ENCODE assay signal across 17 cellular contexts in genomic region chr9:303502-303901, GRCh38.
DNase-seq lines count a peak whose midpoint lies in the region; ATAC-seq and FAIRE-seq lines count a peak whose summit lies in the region.
"Had no signal": no experiment of that assay in that cellular context is flagged by ENCODE, and none has a peak within 500 bp of the region (broad histone marks: within the 10 kb centered on the region; RNA-seq: fewer than 3 reads in every experiment).

No MANE protein-coding gene starts in this region.

- no peak for DNase-seq in activated CD4-positive, alpha-beta T cell treated with anti-CD3 and anti-CD28 coated beads for 36 hours
- no peak for DNase-seq in activated CD4-positive, alpha-beta T cell treated with anti-CD3 and anti-CD28 coated beads, Interleukin-2, amount 50 U/mL, for 1 hour
- DNase-seq in CD4-positive, CD25-positive, alpha-beta regulatory T cell: no peak
- no peak for DNase-seq in naive thymus-derived CD4-positive, alpha-beta T cell
- DNase-seq in anterior cingulate cortex (lab: John Stamatoyannopoulos, UW) (no peak), urothelium cell line (ENCODE audit: low spot score) (no peak)
- DNase-seq: DMS53, H9, NCI-H1417 treated with DMSO at 0.1 percent for 48 hours, NCI-H1930, NCI-H526 treated with DMSO at 0.1 percent for 48 hours, Right ventricle myocardium superior had no signal

- no peak overlapping the region for H3K4me3 ChIP-seq in CD4-positive, CD25-positive, alpha-beta regulatory T cell (ENCODE audit: low read depth, low read length)
- no peak overlapping the region for H3K4me3 ChIP-seq in naive thymus-derived CD4-positive, alpha-beta T cell (ENCODE audit: low read length)

- peak overlapping the region; percentile 53 for H3K27ac Mint-ChIP-seq in activated CD4-positive, alpha-beta T cell treated with anti-CD3 and anti-CD28 coated beads for 36 hours
- peak overlapping the region; percentile 72 to 83 (median 77) for H3K27ac Mint-ChIP-seq in CD4-positive, CD25-positive, alpha-beta regulatory T cell
- peak overlapping the region; percentile 28 for H3K27ac Mint-ChIP-seq in activated T-helper 17 cell treated with anti-CD3 and anti-CD28 coated beads, Interleukin-2, amount 50 U/mL, for 72 hours
- peak overlapping the region in 5 of 9 donors; percentile 10 to 76 (median 67) for H3K27ac Mint-ChIP-seq in naive thymus-derived CD4-positive, alpha-beta T cell
- H3K27ac Mint-ChIP-seq: B cell had no signal

- H3K36me3 ChIP-seq in CD4-positive, CD25-positive, alpha-beta regulatory T cell (ENCODE audit: control insufficient read depth, insufficient read depth, low read length): peaks cover 77% of the 10 kb centered on the region
- H3K36me3 ChIP-seq in naive thymus-derived CD4-positive, alpha-beta T cell (ENCODE audit: control insufficient read depth in 2 of 3, insufficient read depth in 3 of 3, low read length in 3 of 3): peaks cover 12 to 75% (median 29%) of the 10 kb centered on the region in 3 experiments

- no peak overlapping the region for H3K4me3 Mint-ChIP-seq in activated CD4-positive, alpha-beta T cell treated with anti-CD3 and anti-CD28 coated beads for 36 hours
- H3K4me3 Mint-ChIP-seq in CD4-positive, CD25-positive, alpha-beta regulatory T cell: no peak overlapping the region
- no peak overlapping the region for H3K4me3 Mint-ChIP-seq in activated T-helper 17 cell treated with anti-CD3 and anti-CD28 coated beads, Interleukin-2, amount 50 U/mL, for 72 hours
- H3K4me3 Mint-ChIP-seq in naive thymus-derived CD4-positive, alpha-beta T cell: no peak overlapping the region
- H3K4me3 Mint-ChIP-seq: B cell, H9 had no signal

- H3K9me3 Mint-ChIP-seq in activated CD4-positive, alpha-beta T cell treated with anti-CD3 and anti-CD28 coated beads for 36 hours (ENCODE audit: low read depth): no peaks in the 10 kb centered on the region
- H3K9me3 Mint-ChIP-seq in CD4-positive, CD25-positive, alpha-beta regulatory T cell: no peaks in the 10 kb centered on the region
- H3K9me3 Mint-ChIP-seq in activated T-helper 17 cell treated with anti-CD3 and anti-CD28 coated beads, Interleukin-2, amount 50 U/mL, for 72 hours: no peaks in the 10 kb centered on the region
- H3K9me3 Mint-ChIP-seq in naive thymus-derived CD4-positive, alpha-beta T cell: no peaks in the 10 kb centered on the region

- no peak for ATAC-seq in activated CD4-positive, alpha-beta T cell treated with anti-CD3 and anti-CD28 coated beads for 36 hours
- ATAC-seq in CD4-positive, CD25-positive, alpha-beta regulatory T cell (ENCODE audit: low read depth in 2 of 2): no peak
- ATAC-seq in activated T-helper 17 cell treated with anti-CD3 and anti-CD28 coated beads, Interleukin-2, amount 50 U/mL, for 72 hours (replicated peaks): no peak
- no peak for ATAC-seq in naive thymus-derived CD4-positive, alpha-beta T cell
- no peak for ATAC-seq in HG03108 (IDR thresholded peaks at IDR 0.05; ENCODE audit: unreplicated experiment)

- no peaks in the 10 kb centered on the region for H3K4me1 ChIP-seq in CD4-positive, CD25-positive, alpha-beta regulatory T cell (ENCODE audit: control insufficient read depth, insufficient read depth, low read length, poor library complexity, severe bottlenecking)
- H3K4me1 ChIP-seq in naive thymus-derived CD4-positive, alpha-beta T cell (ENCODE audit: control insufficient read depth in 2 of 2, insufficient read depth in 2 of 2, low read length in 2 of 2): no peaks in the 10 kb centered on the region

- peak overlapping the region; percentile 74 for H3K27ac ChIP-seq in CD4-positive, CD25-positive, alpha-beta regulatory T cell (ENCODE audit: insufficient read depth, low read length, poor library complexity, severe bottlenecking)
- H3K27ac ChIP-seq in naive thymus-derived CD4-positive, alpha-beta T cell (ENCODE audit: low read depth, low read length): no peak overlapping the region

- POLR2A ChIA-PET in activated CD4-positive, alpha-beta T cell treated with anti-CD3 and anti-CD28 coated beads for 36 hours (lab: Charles Lee): no interaction called here
- POLR2A ChIA-PET in naive thymus-derived CD4-positive, alpha-beta T cell (lab: Charles Lee): no interaction called here

- no peaks in the 10 kb centered on the region for H3K27me3 ChIP-seq in CD4-positive, CD25-positive, alpha-beta regulatory T cell (ENCODE audit: control insufficient read depth, insufficient read depth, low read length)
- no peaks in the 10 kb centered on the region for H3K27me3 ChIP-seq in naive thymus-derived CD4-positive, alpha-beta T cell (ENCODE audit: control insufficient read depth in 2 of 2, insufficient read depth in 2 of 2, low read length in 2 of 2)

- peaks cover 63% of the 10 kb centered on the region for H3K36me3 Mint-ChIP-seq in activated CD4-positive, alpha-beta T cell treated with anti-CD3 and anti-CD28 coated beads for 36 hours (ENCODE audit: low read depth)
- H3K36me3 Mint-ChIP-seq in CD4-positive, CD25-positive, alpha-beta regulatory T cell: peaks cover 51% of the 10 kb centered on the region
- peaks cover 98% of the 10 kb centered on the region for H3K36me3 Mint-ChIP-seq in activated T-helper 17 cell treated with anti-CD3 and anti-CD28 coated beads, Interleukin-2, amount 50 U/mL, for 72 hours (ENCODE audit: low read depth)
- H3K36me3 Mint-ChIP-seq in naive thymus-derived CD4-positive, alpha-beta T cell: peaks cover 20 to 60% (median 40%) of the 10 kb centered on the region in 5 donors

- CTCF ChIA-PET in activated CD4-positive, alpha-beta T cell treated with anti-CD3 and anti-CD28 coated beads for 36 hours (lab: Charles Lee): interaction anchor here (1.1 kb wide), 1 partner anchor 96 kb away, joined by 3 read pairs; no protein-coding TSS in a partner anchor
- CTCF ChIA-PET in naive thymus-derived CD4-positive, alpha-beta T cell (lab: Charles Lee): no interaction called here

- H3K9me3 ChIP-seq in CD4-positive, CD25-positive, alpha-beta regulatory T cell (ENCODE audit: control insufficient read depth in 2 of 2, low read length in 2 of 2): no peaks in the 10 kb centered on the region
- no peaks in the 10 kb centered on the region for H3K9me3 ChIP-seq in naive thymus-derived CD4-positive, alpha-beta T cell (ENCODE audit: control insufficient read depth in 2 of 3, low read length in 3 of 3)

- H3K27me3 Mint-ChIP-seq in activated CD4-positive, alpha-beta T cell treated with anti-CD3 and anti-CD28 coated beads for 36 hours: no peaks in the 10 kb centered on the region
- no peaks in the 10 kb centered on the region for H3K27me3 Mint-ChIP-seq in CD4-positive, CD25-positive, alpha-beta regulatory T cell
- H3K27me3 Mint-ChIP-seq in activated T-helper 17 cell treated with anti-CD3 and anti-CD28 coated beads, Interleukin-2, amount 50 U/mL, for 72 hours: no peaks in the 10 kb centered on the region
- no peaks in the 10 kb centered on the region for H3K27me3 Mint-ChIP-seq in naive thymus-derived CD4-positive, alpha-beta T cell
- H3K27me3 Mint-ChIP-seq: B cell had no signal

- H3K4me1 Mint-ChIP-seq in activated CD4-positive, alpha-beta T cell treated with anti-CD3 and anti-CD28 coated beads for 36 hours: peaks cover 20% of the 10 kb centered on the region
- H3K4me1 Mint-ChIP-seq in CD4-positive, CD25-positive, alpha-beta regulatory T cell: peaks cover 32 to 60% (median 40%) of the 10 kb centered on the region in 4 donors
- peaks cover 22% of the 10 kb centered on the region for H3K4me1 Mint-ChIP-seq in activated T-helper 17 cell treated with anti-CD3 and anti-CD28 coated beads, Interleukin-2, amount 50 U/mL, for 72 hours
- peaks cover 8 to 23% (median 15%) of the 10 kb centered on the region in 7 donors for H3K4me1 Mint-ChIP-seq in naive thymus-derived CD4-positive, alpha-beta T cell

- intact Hi-C loops in activated CD4-positive, alpha-beta T cell treated with anti-CD3 and anti-CD28 coated beads for 36 hours (cut with DNase I, micrococcal nuclease): no loop called here
- intact Hi-C loops in naive thymus-derived CD4-positive, alpha-beta T cell (cut with micrococcal nuclease): no loop called here

- no peak for FAIRE-seq in urothelium cell line (lab: Jason Lieb, UNC)
- FAIRE-seq: GM12891, GM19239 had no signal
